Comparison of ENCODE assay signal across 18 cellular contexts in the genomic region with DNA sequence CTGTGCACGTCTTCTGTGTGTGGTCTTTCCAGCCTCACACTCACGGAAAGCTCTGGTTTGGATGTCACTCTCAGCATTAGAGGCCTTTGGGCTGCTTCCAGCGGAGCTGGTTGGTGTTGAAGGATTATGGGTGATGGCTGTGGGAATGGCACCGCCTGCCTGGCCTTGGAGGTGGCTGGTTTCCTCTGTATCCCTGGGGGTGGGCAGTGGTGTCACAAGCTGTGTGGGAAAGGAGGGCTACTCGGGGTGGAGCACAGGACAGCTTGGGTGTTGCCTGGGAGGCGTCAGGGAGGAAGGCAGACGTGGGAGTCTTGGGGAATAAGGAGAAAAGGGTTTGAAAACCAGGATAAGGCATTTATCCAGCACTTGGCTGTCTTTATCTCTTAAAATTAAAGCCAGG.
A peak's percentile ranks its signal among the peaks of the same experiment; 100 is the strongest.
DNase-seq lines count a peak whose midpoint lies in the region; ATAC-seq and TF ChIP-seq lines count a peak whose summit lies in the region.
"Had no signal": no experiment of that assay in that cellular context is flagged by ENCODE, and none has a peak within 500 bp of the region (broad histone marks: within the 10 kb centered on the region; RNA-seq: fewer than 3 reads in every experiment).

No MANE protein-coding gene starts in this region.

- H3K14ac ChIP-seq in IMR-90 (replicated peaks; ENCODE audit: low read depth, low read length): 0 out of 2 replicates have a peak overlapping the region, but pooled peaks have one; percentile 25

- TF ChIP-seq CTCF in IMR-90 (conservative IDR thresholded peaks at IDR 0.05; ENCODE audit: low read depth, low read length): no peak
- TF ChIP-seq CTCF in fibroblast of the aortic adventitia (IDR thresholded peaks at IDR 0.05; ENCODE audit: insufficient read depth, low read length): no peak
- no peak for TF ChIP-seq CTCF in suprapubic skin (IDR thresholded peaks at IDR 0.05)
- TF ChIP-seq CTCF in A673 (conservative IDR thresholded peaks at IDR 0.05; ENCODE audit: low read depth, low read length): no peak

- H3K79me1 ChIP-seq in IMR-90 (ENCODE audit: low read depth in 1 of 2, low read length in 2 of 2): no peaks in the 10 kb centered on the region

- POLR2A ChIA-PET in IMR-90 (lab: Charles Lee; ENCODE audit: unreplicated experiment): no interaction called here
- POLR2A ChIA-PET in A673 (lab: Charles Lee; ENCODE audit: low non-redundant PET): no interaction called here

- H3K4me3 ChIP-seq in IMR-90 (ENCODE audit: insufficient read depth, low read depth, low read length) (no peak overlapping the region), fibroblast of the aortic adventitia (ENCODE audit: low read depth, low read length) (no peak overlapping the region), mesodermal cell (ENCODE audit: extremely low read depth, insufficient read depth, low read length, poor library complexity, severe bottlenecking) (no peak overlapping the region), suprapubic skin (no peak overlapping the region), A673 (ENCODE audit: low read depth, low read length, poor library complexity, severe bottlenecking) (no peak overlapping the region)

- TF ChIP-seq POLR2A in IMR-90 (IDR thresholded peaks at IDR 0.05; ENCODE audit: low read depth, low read length): no peak
- no peak for TF ChIP-seq POLR2A in suprapubic skin (IDR thresholded peaks at IDR 0.05)

- in situ Hi-C loops in IMR-90 (cut with MboI; ENCODE audit: low sequenced_read_pairs): no loop called here

- peak overlapping the region in 1 of 2 experiments; percentile 38; a peak in 1 of 4 replicates for H4K8ac ChIP-seq in IMR-90 (ENCODE audit: low read depth in 2 of 2, low read length in 2 of 2)

- H3K23ac ChIP-seq in IMR-90 (ENCODE audit: low read depth, low read length): no peak overlapping the region

- no peak overlapping the region for H3K56ac ChIP-seq in IMR-90 (ENCODE audit: extremely low read depth, insufficient read depth, low read length)

- ATAC-seq in IMR-90 (ENCODE audit: low read depth): no peak
- ATAC-seq in GM18907 (IDR thresholded peaks at IDR 0.05; ENCODE audit: unreplicated experiment): no peak

- H3K18ac ChIP-seq in IMR-90 (ENCODE audit: low read depth, low read length): peak overlapping the region; percentile 74

- H3K4me1 ChIP-seq in IMR-90 (ENCODE audit: control insufficient read depth, insufficient read depth, low read length) (peaks cover 26% of the 10 kb centered on the region), mesodermal cell (ENCODE audit: control insufficient read depth, insufficient read depth, low read length, poor library complexity, severe bottlenecking) (peaks cover 32% of the 10 kb centered on the region), suprapubic skin (peaks cover 29% of the 10 kb centered on the region), A673 (ENCODE audit: insufficient read depth, low read length, poor library complexity, severe bottlenecking) (no peaks in the 10 kb centered on the region)

- peak overlapping the region; percentile 77 for H2AK9ac ChIP-seq in IMR-90 (replicated peaks; ENCODE audit: low read depth, low read length, poor library complexity)

- H2BK120ac ChIP-seq in IMR-90 (ENCODE audit: low read depth, low read length): peak overlapping the region; percentile 60; the same call in 1 of the 2 replicates

- peak overlapping the region; percentile 50; the same call in 1 of the 2 replicates for H4K91ac ChIP-seq in IMR-90 (ENCODE audit: insufficient read depth, low read depth, low read length)

- peak overlapping the region; percentile 32 for H2BK20ac ChIP-seq in IMR-90 (ENCODE audit: low read depth, low read length)

- H2BK5ac ChIP-seq in IMR-90 (ENCODE audit: low read depth, low read length, poor library complexity, severe bottlenecking): peak overlapping the region; percentile 20

- H2AK5ac ChIP-seq in IMR-90 (ENCODE audit: low read depth, low read length): peak overlapping the region; percentile 70; the same call in 1 of the 2 replicates

- no peaks in the 10 kb centered on the region; the same call in 1 of the 2 replicates for H4K20me1 ChIP-seq in IMR-90 (ENCODE audit: insufficient read depth, low read length)

- H3K36me3 ChIP-seq in IMR-90 (ENCODE audit: control insufficient read depth, insufficient read depth, low read length): no peaks in the 10 kb centered on the region
- H3K36me3 ChIP-seq in mesodermal cell (ENCODE audit: control insufficient read depth, insufficient read depth, low read length): no peaks in the 10 kb centered on the region
- no peaks in the 10 kb centered on the region for H3K36me3 ChIP-seq in suprapubic skin
- H3K36me3 ChIP-seq in A673 (ENCODE audit: insufficient read depth, low read length, poor library complexity, severe bottlenecking): no peaks in the 10 kb centered on the region
- H3K36me3 ChIP-seq: neutrophil had no signal

- BruUV-seq in IMR-90 (replicated peaks; lab: Mats Ljungman, UMichigan): no TSS peak
- BruUV-seq in A673 (replicated peaks; lab: Mats Ljungman, UMichigan): no TSS peak

- DNase-seq in IMR-90 (no peak), fibroblast of the aortic adventitia (ENCODE audit: low read depth) (peak; percentile 83), suprapubic skin (ENCODE audit: low spot score in 2 of 2) (peak in 1 of 2 donors; percentile 81), A673 (ENCODE audit: low spot score) (no peak)
- no peak for DNase-seq in stimulated activated CD4-positive, alpha-beta T cell treated with anti-CD3 and anti-CD28 coated beads, Interleukin-4, amount 100 ng/mL, for 4 hours
- DNase-seq in stimulated activated CD4-positive, alpha-beta T cell treated with anti-CD3 and anti-CD28 coated beads, Interleukin-15, amount 100 ng/mL, for 24 hours: no peak
- DNase-seq: ACHN; activated CD4-positive, alpha-beta T cell treated with anti-CD3 and anti-CD28 coated beads, Interleukin-2, amount 10 ng/mL, durations not matched to agents 7 days and 5 days; activated naive CD4-positive, alpha-beta T cell; glutamatergic neuron; NCI-H1092 treated with DMSO at 0.1 percent for 48 hours; NCI-H2107; NCI-H524; stimulated activated CD4-positive, alpha-beta T cell treated with anti-CD3 and anti-CD28 coated beads, Interleukin-4, amount 100 ng/mL, for 1 hour; substantia nigra had no signal

- dilution Hi-C loops in IMR-90 (cut with HindIII; ENCODE audit: low sequenced_read_pairs, unreplicated experiment): no loop called here

- TF ChIP-seq RAD21 in IMR-90 (IDR thresholded peaks at IDR 0.05; ENCODE audit: low read length): no peak

- CTCF ChIA-PET in IMR-90 (lab: Yijun Ruan, JAX) (no interaction called here), A673 (lab: Charles Lee) (no interaction called here)

- no peak overlapping the region for H2BK15ac ChIP-seq in IMR-90 (ENCODE audit: low read depth, low read length)

- H3K4ac ChIP-seq in IMR-90 (ENCODE audit: low read depth, low read length): no peak overlapping the region

- no peak for TF ChIP-seq EP300 in suprapubic skin (IDR thresholded peaks at IDR 0.05)

- intact Hi-C loops in IMR-90 (cut with micrococcal nuclease) (loop anchor here (5.0 kb wide), 1 partner anchor 307 kb away; no protein-coding TSS in a partner anchor), A673 (cut with micrococcal nuclease; ENCODE audit: unreplicated experiment) (no loop called here)

- H3K9ac ChIP-seq in IMR-90 (ENCODE audit: low read depth, low read length): no peak overlapping the region

- no peak overlapping the region for H2AFZ ChIP-seq in IMR-90 (replicated peaks; ENCODE audit: low read length, poor library complexity)

- H3K27me3 ChIP-seq in IMR-90 (ENCODE audit: control insufficient read depth, insufficient read depth, low read length) (no peaks in the 10 kb centered on the region), suprapubic skin (no peaks in the 10 kb centered on the region), A673 (replicated peaks; ENCODE audit: insufficient read depth, low read depth, low read length, poor library complexity) (no peaks in the 10 kb centered on the region)
- H3K27me3 ChIP-seq: neutrophil had no signal

- H3K9me1 ChIP-seq in IMR-90 (ENCODE audit: insufficient read depth, low read length): peaks cover 12% of the 10 kb centered on the region

- peak overlapping the region; percentile 64 for H4K5ac ChIP-seq in IMR-90 (ENCODE audit: low read depth, low read length)

- WGBS in IMR-90 (ENCODE audit: extremely low coverage in 2 of 2, insufficient read length in 1 of 2), 2 experiments: 55% methylated on average over 4 of the region's 7 CpGs; no CpG with 5 or more reads in 1 of the 2 experiments
- WGBS in mesodermal cell (ENCODE audit: insufficient coverage in 2 of 2), 2 experiments: 90 to 95% methylated on average over 4 to 7 of the region's 7 CpGs
- WGBS in suprapubic skin: 66% methylated on average over 7 of the region's 7 CpGs

- no peak overlapping the region for H3K4me2 ChIP-seq in IMR-90 (ENCODE audit: low read depth, low read length)

- H3K9me3 ChIP-seq in IMR-90 (ENCODE audit: control insufficient read depth, insufficient read depth, low read length): no peaks in the 10 kb centered on the region
- no peaks in the 10 kb centered on the region for H3K9me3 ChIP-seq in mesodermal cell (ENCODE audit: control insufficient read depth, low read length)
- H3K9me3 ChIP-seq in suprapubic skin: no peaks in the 10 kb centered on the region
- no peaks in the 10 kb centered on the region for H3K9me3 ChIP-seq in A673 (ENCODE audit: low read depth, low read length, poor library complexity, severe bottlenecking)
- H3K9me3 ChIP-seq: neutrophil had no signal

- H3K27ac ChIP-seq in IMR-90 (ENCODE audit: insufficient read depth, low read length): peak overlapping the region; percentile 14; the same call in 1 of the 2 replicates
- peak overlapping the region; percentile 29 for H3K27ac ChIP-seq in mesodermal cell (ENCODE audit: low read depth, low read length, severe bottlenecking)
- peak overlapping the region; percentile 39 for H3K27ac ChIP-seq in suprapubic skin
- no peak overlapping the region for H3K27ac ChIP-seq in A673 (ENCODE audit: low read depth, low read length, poor library complexity, severe bottlenecking)
- H3K27ac ChIP-seq: neutrophil had no signal

TF ChIP-seq in IMR-90, 13 proteins besides CTCF, POLR2A, EP300 and RAD21:
- TF ChIP-seq FOS (IDR thresholded peaks at IDR 0.05; ENCODE audit: low read depth, low read length): no peak
